21 cellular contexts compared by ENCODE assay signal in genomic region chr20:46991850-46992639, GRCh38.
A peak's percentile ranks its signal among the peaks of the same experiment; 100 is the strongest.
DNase-seq lines count a peak whose midpoint lies in the region; ATAC-seq and TF ChIP-seq lines count a peak whose summit lies in the region.
"Had no signal": no experiment of that assay in that cellular context is flagged by ENCODE, and none has a peak within 500 bp of the region (broad histone marks: within the 10 kb centered on the region; RNA-seq: fewer than 3 reads in every experiment).

No MANE protein-coding gene starts in this region.

- POLR2A ChIA-PET in MCF 10A (lab: Yijun Ruan, JAX) = interaction anchor here (0.6 kb wide), 1 partner anchor 220 kb away, joined by 3 read pairs; no protein-coding TSS in a partner anchor

- CTCF ChIA-PET in MCF 10A (lab: Yijun Ruan, JAX) = interaction anchor here (0.7 kb wide), 1 partner anchor 25 kb away, joined by 3 read pairs; no protein-coding TSS in a partner anchor

- H4K91ac ChIP-seq in trophoblast cell (ENCODE audit: low read depth, low read length) = no peak overlapping the region

- no peak overlapping the region for H3K18ac ChIP-seq in trophoblast cell (ENCODE audit: low read length)

- intact Hi-C loops in breast epithelium (cut with DNase I; ENCODE audit: low total_unique reads) (no loop called here), MCF 10A (cut with micrococcal nuclease) (no loop called here), thyroid gland (cut with DNase I) (no loop called here)

- H4K12ac ChIP-seq in trophoblast cell (ENCODE audit: low read depth, low read length) = no peak overlapping the region

- no peak overlapping the region for H2AK5ac ChIP-seq in trophoblast cell (ENCODE audit: low read length)

- no peak overlapping the region for H3K14ac ChIP-seq in trophoblast cell (ENCODE audit: low read length)

- no peak overlapping the region for H4K8ac ChIP-seq in trophoblast cell (ENCODE audit: low read depth, low read length)

- no peak overlapping the region for H3K9ac ChIP-seq in trophoblast cell (ENCODE audit: low read length)

- TF ChIP-seq CTCF in breast epithelium (IDR thresholded peaks at IDR 0.05) (no peak), MCF 10A (IDR thresholded peaks at IDR 0.05; ENCODE audit: unreplicated experiment) (no peak), thyroid gland (IDR thresholded peaks at IDR 0.05) (no peak)

- H3K4me1 ChIP-seq in breast epithelium (peaks cover 0 to 3% of the 10 kb centered on the region in 2 donors), thyroid gland (peaks cover 45 to 72% of the 10 kb centered on the region in 2 donors), trophoblast cell (ENCODE audit: control insufficient read depth in 1 of 2, insufficient read depth in 2 of 2, low read length in 2 of 2) (peaks cover 3 to 9% of the 10 kb centered on the region in 2 experiments)
- H3K4me1 ChIP-seq: left ventricle myocardium inferior had no signal

- peaks cover 13% of the 10 kb centered on the region for H3K27me3 Mint-ChIP-seq in MCF 10A (ENCODE audit: insufficient read depth, unreplicated experiment)

- H3K27ac ChIP-seq in breast epithelium (peak overlapping the region; percentile 41 to 96), epithelial cell of prostate (peak overlapping the region; percentile 74), thyroid gland (peak overlapping the region; percentile 49 to 90 (median 86)), trophoblast cell (ENCODE audit: low read depth, low read length) (no peak overlapping the region)
- H3K27ac ChIP-seq: left ventricle myocardium inferior, sigmoid colon, SJCRH30, thoracic aorta had no signal

- H2BK12ac ChIP-seq in trophoblast cell (ENCODE audit: low read length) = no peak overlapping the region

- H2BK120ac ChIP-seq in trophoblast cell (ENCODE audit: insufficient read depth, low read length, poor library complexity) = no peak overlapping the region

- no peak overlapping the region for H2BK5ac ChIP-seq in trophoblast cell (ENCODE audit: low read depth, low read length, poor library complexity)

- no peak overlapping the region for H3K27ac Mint-ChIP-seq in MCF 10A (ENCODE audit: low read depth, unreplicated experiment)
- H3K27ac Mint-ChIP-seq: T-cell had no signal

- H3K4me2 ChIP-seq in trophoblast cell (ENCODE audit: low read length) = no peak overlapping the region

- TF ChIP-seq POLR2A in breast epithelium (IDR thresholded peaks at IDR 0.05) (no peak), thyroid gland (IDR thresholded peaks at IDR 0.05) (no peak)

- H3K4me3 ChIP-seq in breast epithelium = no peak overlapping the region
- no peak overlapping the region for H3K4me3 ChIP-seq in thyroid gland (replicated peaks in 1 of 3)
- no peak overlapping the region for H3K4me3 ChIP-seq in trophoblast cell (ENCODE audit: low read depth, low read length)
- H3K4me3 ChIP-seq: left ventricle myocardium inferior, sigmoid colon, SJCRH30, thoracic aorta had no signal

- peaks cover 8% of the 10 kb centered on the region for H3K4me1 Mint-ChIP-seq in MCF 10A (ENCODE audit: insufficient read depth, unreplicated experiment)

- no peak overlapping the region for H3K4me3 Mint-ChIP-seq in MCF 10A (ENCODE audit: unreplicated experiment)
- H3K4me3 Mint-ChIP-seq: CD14-positive monocyte, T-cell had no signal

- no peak overlapping the region for H3K23ac ChIP-seq in trophoblast cell (ENCODE audit: low read length)

- no peaks in the 10 kb centered on the region for H3K27me3 ChIP-seq in breast epithelium
- H3K27me3 ChIP-seq in thyroid gland = no peaks in the 10 kb centered on the region
- no peaks in the 10 kb centered on the region for H3K27me3 ChIP-seq in trophoblast cell (ENCODE audit: insufficient read depth, low read length)
- H3K27me3 ChIP-seq: SJCRH30 had no signal

- no peak overlapping the region for H3K4ac ChIP-seq in trophoblast cell (ENCODE audit: low read depth, low read length)

- no peak for ATAC-seq in GM21717 (IDR thresholded peaks at IDR 0.05; ENCODE audit: unreplicated experiment)
- ATAC-seq: stimulated activated naive CD8-positive, alpha-beta T cell treated with anti-CD3 and anti-CD28 coated beads, Interleukin-15, Interleukin-2, amounts not matched to agents 100 U/mL and 50 U/mL, for 24 hours; T-cell had no signal

- H3K9me3 ChIP-seq in breast epithelium (no peaks in the 10 kb centered on the region), thyroid gland (no peaks in the 10 kb centered on the region), trophoblast cell (ENCODE audit: insufficient read depth, low read depth, low read length) (peaks cover 2% of the 10 kb centered on the region)
- H3K9me3 ChIP-seq: left ventricle myocardium inferior, sigmoid colon, SJCRH30, thoracic aorta had no signal

- H3K79me1 ChIP-seq in trophoblast cell (ENCODE audit: low read length) = no peaks in the 10 kb centered on the region

- no peak for DNase-seq in breast epithelium (ENCODE audit: low spot score in 2 of 2)
- DNase-seq in MCF 10A (ENCODE audit: unreplicated experiment) = no peak
- DNase-seq in NCI-H69 (lab: John Stamatoyannopoulos, UW) = peak; percentile 60
- DNase-seq in epithelial cell of prostate (ENCODE audit: low read depth, low spot score) = no peak
- DNase-seq in thyroid gland = no peak
- no peak for DNase-seq in trophoblast cell
- no peak for DNase-seq in DMS 273 (lab: John Stamatoyannopoulos, UW; ENCODE audit: unreplicated experiment)
- DNase-seq: cerebellar nuclear complex; EL; islet precursor cell; left ventricle myocardium inferior; NCI-H1048; NCI-H1694 treated with DMSO at 0.1 percent for 48 hours; sigmoid colon; SJCRH30; stimulated activated CD4-positive, alpha-beta T cell treated with anti-CD3 and anti-CD28 coated beads, Interleukin-15, amount 100 ng/mL, for 24 hours; stimulated activated naive CD8-positive, alpha-beta T cell treated with anti-CD3 and anti-CD28 coated beads, Interleukin-15, Interleukin-2, amounts not matched to agents 100 U/mL and 50 U/mL, for 24 hours; T-cell had no signal

- WGBS in thyroid gland, 2 donors = 90% methylated on average over 12 of the region's 12 CpGs
- WGBS in trophoblast cell (ENCODE audit: extremely low coverage, insufficient coverage, insufficient read length) = no CpG with 5 or more reads among the region's 12 CpGs

- no peaks in the 10 kb centered on the region for H3K36me3 Mint-ChIP-seq in MCF 10A (ENCODE audit: insufficient read depth, unreplicated experiment)
- H3K36me3 Mint-ChIP-seq: CD14-positive monocyte, T-cell had no signal

- BruUV-seq in MCF 10A (replicated peaks; lab: Mats Ljungman, UMichigan) = no TSS peak

- no peak overlapping the region for H2AFZ ChIP-seq in trophoblast cell (ENCODE audit: insufficient read depth, low read length, poor library complexity)

- no peaks in the 10 kb centered on the region for H3K79me2 ChIP-seq in trophoblast cell (ENCODE audit: control insufficient read depth, insufficient read depth, low read length, poor library complexity)

- H3K9me3 Mint-ChIP-seq in MCF 10A (ENCODE audit: unreplicated experiment) = no peaks in the 10 kb centered on the region
- H3K9me3 Mint-ChIP-seq: T-cell had no signal

- H3K36me3 ChIP-seq in breast epithelium = no peaks in the 10 kb centered on the region
- H3K36me3 ChIP-seq in thyroid gland = no peaks in the 10 kb centered on the region
- H3K36me3 ChIP-seq in trophoblast cell (ENCODE audit: control insufficient read depth in 1 of 2, insufficient read depth in 2 of 2, low read length in 2 of 2) = no peaks in the 10 kb centered on the region
- H3K36me3 ChIP-seq: left ventricle myocardium inferior, sigmoid colon, thoracic aorta had no signal
